ENCODE assay signal across 25 cellular contexts in genomic region chr13:51179432-51179971, GRCh38.
"Had no signal": no experiment of that assay in that cellular context is flagged by ENCODE, and none has a peak within 500 bp of the region (broad histone marks: within the 10 kb centered on the region; RNA-seq: fewer than 3 reads in every experiment).

No MANE protein-coding gene starts in this region.

- H3K36me3 ChIP-seq: colonic mucosa, esophagus squamous epithelium, gastrocnemius medialis, heart right ventricle, left lung, lower lobe of right lung had no signal

- H3K27me3 ChIP-seq: colonic mucosa, gastrocnemius medialis, left lung had no signal

- H3K4me1 ChIP-seq: colonic mucosa, esophagus squamous epithelium, gastrocnemius medialis, heart right ventricle, left lung, lower lobe of right lung had no signal

- H3K9me3 ChIP-seq: colonic mucosa, esophagus squamous epithelium, gastrocnemius medialis, heart right ventricle, left lung, lower lobe of right lung, mucosa of descending colon had no signal

- DNase-seq: colonic mucosa; cortex of kidney; effector CD8-positive, alpha-beta T cell; effector memory CD8-positive, alpha-beta T cell; endodermal cell; erythroblast; esophagus squamous epithelium; foreskin fibroblast; foreskin melanocyte; gastrocnemius medialis; glutamatergic neuron; head of caudate nucleus; heart right ventricle; hippocampal formation; left cardiac atrium; left lung; left ventricle myocardium superior; lower lobe of right lung; mesenchymal stem cell; mucosa of descending colon; naive B cell had no signal

- H3K4me3 ChIP-seq: colonic mucosa, esophagus squamous epithelium, gastrocnemius medialis, heart right ventricle, left lung, lower lobe of right lung, mucosa of descending colon had no signal

- H3K27ac ChIP-seq: colonic mucosa, epithelial cell of prostate, esophagus squamous epithelium, gastrocnemius medialis, heart right ventricle, left lung, lower lobe of right lung had no signal

- FAIRE-seq: endometrium, islet of Langerhans, keratinocyte had no signal
